ENCODE assay signal across 8 cellular contexts in genomic region chr11:94183886-94184264, GRCh38. TPM values are rescaled to one million over a fixed set of nuclear protein-coding genes. Genes with fewer than 3 reads are reported as not detected.
A peak's percentile ranks its signal among the peaks of the same experiment; 100 is the strongest.
DNase-seq lines count a peak whose midpoint lies in the region; ATAC-seq and TF ChIP-seq lines count a peak whose summit lies in the region.

No MANE protein-coding gene starts in this region.

- no peaks in the 10 kb centered on the region for H3K9me3 ChIP-seq in liver (ENCODE audit: control insufficient read depth in 4 of 4, low read length in 3 of 4)

- TF ChIP-seq CTCF in liver (IDR thresholded peaks at IDR 0.05; ENCODE audit: low read depth, low read length, missing input control), result peak; percentile 86

- no peak overlapping the region for H3K27ac Mint-ChIP-seq in stimulated activated naive CD8-positive, alpha-beta T cell treated with anti-CD3 and anti-CD28 coated beads, Interleukin-15, amount 100 ng/mL, for 72 hours

- H3K36me3 ChIP-seq in liver (ENCODE audit: control insufficient read depth in 4 of 4, insufficient read depth in 3 of 4, low read depth in 1 of 4, low read length in 3 of 4), result peaks cover 2 to 18% (median 6%) of the 10 kb centered on the region in 4 donors

- no peak overlapping the region for H3K9ac ChIP-seq in liver (ENCODE audit: low read depth in 1 of 2, low read length in 2 of 2)

- H3K4me3 Mint-ChIP-seq in stimulated activated naive CD8-positive, alpha-beta T cell treated with anti-CD3 and anti-CD28 coated beads, Interleukin-15, amount 100 ng/mL, for 72 hours, result no peak overlapping the region

- peak; percentile 89 to 95 for TF ChIP-seq RAD21 in liver (IDR thresholded peaks at IDR 0.05)

- no peaks in the 10 kb centered on the region for H3K4me1 Mint-ChIP-seq in stimulated activated naive CD8-positive, alpha-beta T cell treated with anti-CD3 and anti-CD28 coated beads, Interleukin-15, amount 100 ng/mL, for 72 hours

- peak; percentile 41 for DNase-seq in COR-L47 (lab: John Stamatoyannopoulos, UW)
- DNase-seq in RKO (ENCODE audit: low spot score), result peak; percentile 30
- DNase-seq in cerebellar cortex (ENCODE audit: low spot score), result peak; percentile 87
- peak; percentile 17 to 19 for DNase-seq in stimulated activated naive CD8-positive, alpha-beta T cell treated with anti-CD3 and anti-CD28 coated beads, Interleukin-15, amount 100 ng/mL, for 72 hours
- no peak for DNase-seq in NCI-H2107 treated with DMSO at 0.1 percent for 48 hours (lab: John Stamatoyannopoulos, UW; ENCODE audit: unreplicated experiment)

- no peaks in the 10 kb centered on the region for H3K4me1 ChIP-seq in liver (ENCODE audit: control insufficient read depth in 4 of 4, insufficient read depth in 4 of 4, low read length in 3 of 4)

- peaks cover 4 to 6% of the 10 kb centered on the region in 2 donors for H3K9me3 Mint-ChIP-seq in stimulated activated naive CD8-positive, alpha-beta T cell treated with anti-CD3 and anti-CD28 coated beads, Interleukin-15, amount 100 ng/mL, for 72 hours

- no peaks in the 10 kb centered on the region for H3K27me3 Mint-ChIP-seq in stimulated activated naive CD8-positive, alpha-beta T cell treated with anti-CD3 and anti-CD28 coated beads, Interleukin-15, amount 100 ng/mL, for 72 hours

- H3K27ac ChIP-seq in liver (ENCODE audit: low read depth in 1 of 2, low read length in 2 of 2), result no peak overlapping the region

- WGBS in liver, result 34% methylated on average over 7 of the region's 7 CpGs

- no peaks in the 10 kb centered on the region for H3K27me3 ChIP-seq in liver (ENCODE audit: control insufficient read depth in 4 of 4, insufficient read depth in 4 of 4, low read length in 3 of 4)

- no peak overlapping the region for H3K4me3 ChIP-seq in liver (ENCODE audit: low read depth in 1 of 3, low read length in 3 of 3)

- ATAC-seq in GM18870 (IDR thresholded peaks at IDR 0.05; ENCODE audit: unreplicated experiment) (peak; percentile 66), HG03095 (IDR thresholded peaks at IDR 0.05; ENCODE audit: unreplicated experiment) (peak; percentile 64)
- no peak for ATAC-seq in stimulated activated naive CD8-positive, alpha-beta T cell treated with anti-CD3 and anti-CD28 coated beads, Interleukin-15, amount 100 ng/mL, for 72 hours

TF ChIP-seq in liver, 16 proteins besides CTCF, POLR2A, EP300 and RAD21:
- TF ChIP-seq EGR1 (IDR thresholded peaks at IDR 0.05; ENCODE audit: low read depth in 2 of 2) (no peak), NR2F2 (IDR thresholded peaks at IDR 0.05) (no peak), YY1 (IDR thresholded peaks at IDR 0.05) (no peak), FOXA2 (IDR thresholded peaks at IDR 0.05) (no peak), RXRA (IDR thresholded peaks at IDR 0.05) (peak in 1 of 2 donors; percentile 43), MAX (IDR thresholded peaks at IDR 0.05) (no peak), FOXA1 (IDR thresholded peaks at IDR 0.05) (no peak), TAF1 (conservative IDR thresholded peaks at IDR 0.05) (no peak)

RNA-seq across cellular contexts. Expression of gene PANX1, which starts 55.2 kb away (rescaled TPM):
- 10 to 100 TPM in 1 of 2 donors, 1 to 10 TPM in 1; 9.9 to 14.1 TPM for total RNA-seq in liver
- polyA plus RNA-seq in liver, result 1 to 10 TPM; 6.4 to 6.8 TPM
